Comparison of ENCODE assay signal across 10 cellular contexts in the genomic region with DNA sequence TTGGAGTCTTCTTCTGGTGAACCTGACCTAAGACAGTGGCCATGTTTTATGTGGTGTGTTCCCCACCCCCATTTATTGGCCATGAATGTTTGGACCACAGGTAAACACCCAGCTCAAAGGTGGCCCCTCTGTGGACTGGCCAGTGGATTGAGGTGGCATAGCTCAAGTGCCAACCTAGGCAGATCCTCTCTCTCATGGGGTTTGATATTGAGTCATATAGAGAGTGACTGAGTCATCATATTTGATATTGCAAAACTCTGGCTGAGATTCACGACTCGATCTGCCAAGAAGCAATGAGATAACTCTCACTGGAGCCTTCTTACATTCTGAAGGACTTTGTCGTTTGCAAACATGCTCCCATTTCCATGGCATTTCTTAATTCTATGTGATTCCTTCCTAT. TPM values are rescaled to one million over a fixed set of nuclear protein-coding genes. Genes with fewer than 3 reads are reported as not detected.
DNase-seq lines count a peak whose midpoint lies in the region; ATAC-seq, FAIRE-seq and TF ChIP-seq lines count a peak whose summit lies in the region.
"Had no signal": no experiment of that assay in that cellular context is flagged by ENCODE, and none has a peak within 500 bp of the region (broad histone marks: within the 10 kb centered on the region; RNA-seq: fewer than 3 reads in every experiment).

No MANE protein-coding gene starts in this region.

- no TSS peak for BruUV-seq in mammary epithelial cell (replicated peaks; lab: Mats Ljungman, UMichigan)

- CTCF ChIA-PET in mammary epithelial cell (lab: Charles Lee; ENCODE audit: low non-redundant PET): no interaction called here

- H3K9ac ChIP-seq in mammary epithelial cell (ENCODE audit: insufficient read depth, low read length): no peak overlapping the region
- H3K9ac ChIP-seq: parathyroid adenoma had no signal

- peak; percentile 81 for DNase-seq in HTR-8/SVneo (ENCODE audit: insufficient read length, low spot score)
- peak; percentile 83 for DNase-seq in mammary epithelial cell
- DNase-seq in left lobe of liver (ENCODE audit: low spot score): no peak
- peak in 1 of 2 donors; percentile 73 for DNase-seq in tibial nerve (ENCODE audit: low spot score in 2 of 2)
- DNase-seq in stimulated activated CD4-positive, alpha-beta T cell treated with anti-CD3 and anti-CD28 coated beads, Interleukin-4, amount 100 ng/mL, for 4 hours: no peak
- DNase-seq: activated CD4-positive, alpha-beta memory T cell treated with anti-CD3 and anti-CD28 coated beads, Interleukin-2, amount 10 ng/mL, durations not matched to agents 7 days and 5 days had no signal

- no peaks in the 10 kb centered on the region for H3K79me2 ChIP-seq in mammary epithelial cell (ENCODE audit: insufficient read depth, low read length)
- H3K79me2 ChIP-seq: parathyroid adenoma had no signal

- WGBS in mammary epithelial cell (ENCODE audit: low coverage, missing lambda C conversion rate): 15% methylated on average over 3 of the region's 3 CpGs
- 16 to 30% methylated on average over 3 of the region's 3 CpGs for WGBS in tibial nerve, 2 donors

- in situ Hi-C loops in mammary epithelial cell (cut with MboI; ENCODE audit: low sequenced_read_pairs in 2 of 2): no loop called here

- TF ChIP-seq EP300 in tibial nerve (IDR thresholded peaks at IDR 0.05): peak in 1 of 2 donors; percentile 82

- H3K36me3 ChIP-seq in mammary epithelial cell (ENCODE audit: insufficient read depth, low read length) (no peaks in the 10 kb centered on the region), tibial nerve (no peaks in the 10 kb centered on the region)

- H3K27me3 ChIP-seq in mammary epithelial cell (ENCODE audit: insufficient read depth, low read length) (no peaks in the 10 kb centered on the region), tibial nerve (no peaks in the 10 kb centered on the region)

- H2AFZ ChIP-seq in mammary epithelial cell (ENCODE audit: low read depth, low read length): no peak overlapping the region
- H2AFZ ChIP-seq: parathyroid adenoma had no signal

- no peak overlapping the region for H3K27ac ChIP-seq in mammary epithelial cell (ENCODE audit: insufficient read depth, low read depth, low read length)
- H3K27ac ChIP-seq in tibial nerve: peak overlapping the region in 3 of 4 donors; percentile 64 to 80 (median 78)
- H3K27ac ChIP-seq: parathyroid adenoma had no signal

- H3K4me1 ChIP-seq in mammary epithelial cell (ENCODE audit: insufficient read depth, low read length) (peaks cover 7% of the 10 kb centered on the region), tibial nerve (peaks cover 0 to 34% (median 6%) of the 10 kb centered on the region in 4 donors)
- H3K4me1 ChIP-seq: parathyroid adenoma had no signal

- dilution Hi-C loops in mammary epithelial cell (cut with HindIII; ENCODE audit: low sequenced_read_pairs): no loop called here

- no peak for TF ChIP-seq POLR2A in tibial nerve (IDR thresholded peaks at IDR 0.05)

- intact Hi-C loops in mammary epithelial cell (cut with micrococcal nuclease): no loop called here

- peak; percentile 50 for ATAC-seq in left lobe of liver
- ATAC-seq in HG03442 (IDR thresholded peaks at IDR 0.05; ENCODE audit: unreplicated experiment): no peak
- no peak for ATAC-seq in GM21619 (IDR thresholded peaks at IDR 0.05; ENCODE audit: unreplicated experiment)
- ATAC-seq in HG03097 (IDR thresholded peaks at IDR 0.05; ENCODE audit: low FRiP score, unreplicated experiment): no peak

- no peaks in the 10 kb centered on the region for H3K9me3 ChIP-seq in mammary epithelial cell (replicated peaks; ENCODE audit: insufficient read depth, low read length)
- H3K9me3 ChIP-seq in tibial nerve: no peaks in the 10 kb centered on the region

- peak; percentile 64 for FAIRE-seq in HTR-8/SVneo (lab: Jason Lieb, UNC)

- TF ChIP-seq CTCF in mammary epithelial cell (conservative IDR thresholded peaks at IDR 0.05 in 1 of 2, IDR thresholded peaks at IDR 0.05 in 1 of 2; ENCODE audit: extremely low read depth in 1 of 2, insufficient read depth in 1 of 2, low read depth in 1 of 2, low read length in 2 of 2) (no peak), tibial nerve (IDR thresholded peaks at IDR 0.05) (no peak)

- H3K4me3 ChIP-seq in mammary epithelial cell (replicated peaks in 1 of 3; ENCODE audit: insufficient read depth in 1 of 3, low read depth in 2 of 3, low read length in 3 of 3): no peak overlapping the region
- no peak overlapping the region for H3K4me3 ChIP-seq in tibial nerve

- no peak overlapping the region for H3K4me2 ChIP-seq in mammary epithelial cell (ENCODE audit: insufficient read depth, low read depth, low read length)

- no peaks in the 10 kb centered on the region for H4K20me1 ChIP-seq in mammary epithelial cell (ENCODE audit: insufficient read depth, low read length)

RNA-seq across cellular contexts. Expression of gene TEKT3, which starts 10.5 kb away (rescaled TPM):
- total RNA-seq in mammary epithelial cell (not detected), left lobe of liver (not detected), tibial nerve (1 to 10 TPM in 2 of 4 donors, under 1 TPM in 2; 0.20 to 3.7 (median 1.0) TPM)
- polyA plus RNA-seq in mammary epithelial cell: not detected
- polyA minus RNA-seq in mammary epithelial cell: not detected

Comparison
In these comparisons a context has a peak if more than half of its experiments do, and no peak if none do; other contexts are left out.
1. DNase-seq: peak in HTR-8/SVneo (single experiment) and mammary epithelial cell (single experiment); none in left lobe of liver (single experiment) and stimulated activated CD4-positive, alpha-beta T cell treated with anti-CD3 and anti-CD28 coated beads, Interleukin-4, amount 100 ng/mL, for 4 hours (0 of 2).